10 cellular contexts compared by ENCODE assay signal in genomic region chr1:226123591-226124471, GRCh38.
DNase-seq lines count a peak whose midpoint lies in the region; ATAC-seq and TF ChIP-seq lines count a peak whose summit lies in the region.
"Had no signal": no experiment of that assay in that cellular context is flagged by ENCODE, and none has a peak within 500 bp of the region (broad histone marks: within the 10 kb centered on the region; RNA-seq: fewer than 3 reads in every experiment).

No MANE protein-coding gene starts in this region.

- H3K4me3 ChIP-seq in SU-DHL-6 (ENCODE audit: insufficient read depth, low read length, poor library complexity, severe bottlenecking) (no peak overlapping the region), suprapubic skin (no peak overlapping the region)

- TF ChIP-seq EP300 in suprapubic skin (IDR thresholded peaks at IDR 0.05): no peak

- no peak for TF ChIP-seq CTCF in SU-DHL-6 (IDR thresholded peaks at IDR 0.05; ENCODE audit: insufficient read depth, low read length, poor library complexity, severe bottlenecking)
- no peak for TF ChIP-seq CTCF in suprapubic skin (IDR thresholded peaks at IDR 0.05)

- H3K9me3 ChIP-seq in SU-DHL-6 (ENCODE audit: insufficient read depth, low read length) (no peaks in the 10 kb centered on the region), suprapubic skin (no peaks in the 10 kb centered on the region)

- peak overlapping the region; percentile 94 for H3K9ac ChIP-seq in SU-DHL-6 (ENCODE audit: low read length)

- H3K79me2 ChIP-seq in SU-DHL-6 (ENCODE audit: insufficient read depth, low read length): no peaks in the 10 kb centered on the region

- no peak for TF ChIP-seq POLR2A in suprapubic skin (IDR thresholded peaks at IDR 0.05)

- peaks cover 25% of the 10 kb centered on the region for H3F3A ChIP-seq in SU-DHL-6 (ENCODE audit: insufficient read depth)

- peak; percentile 63 for DNase-seq in activated effector memory CD4-positive, alpha-beta T cell treated with anti-CD3 and anti-CD28 coated beads, Interleukin-2, amount 50 U/mL, for 16 hours
- DNase-seq in activated effector memory CD4-positive, alpha-beta T cell treated with Interleukin-2 at 50 U/mL for 16 hours: no peak
- DNase-seq in islet precursor cell (peak; percentile 54), suprapubic skin (ENCODE audit: low spot score in 2 of 2) (peak; percentile 9 to 61)
- DNase-seq: brain microvascular endothelial cell; stimulated activated CD4-positive, alpha-beta T cell treated with anti-CD3 and anti-CD28 coated beads, Interleukin-2, amount 100 ng/mL, for 48 hours had no signal

- ATAC-seq in HG03432 (IDR thresholded peaks at IDR 0.05; ENCODE audit: unreplicated experiment): no peak
- ATAC-seq in GM18868 (IDR thresholded peaks at IDR 0.05; ENCODE audit: unreplicated experiment): no peak
- no peak for ATAC-seq in activated CD4-positive, CD25-positive, alpha-beta regulatory T cell treated with anti-CD3 and anti-CD28 coated beads, Interleukin-2, amount 50 U/mL, for 24 hours

- WGBS in suprapubic skin: 82% methylated on average over 13 of the region's 14 CpGs

- no peak overlapping the region for H2AFZ ChIP-seq in SU-DHL-6 (ENCODE audit: low read depth, low read length, severe bottlenecking)

- H3K9me2 ChIP-seq in SU-DHL-6 (replicated peaks; ENCODE audit: insufficient read depth, low read length): no peaks in the 10 kb centered on the region

- no peaks in the 10 kb centered on the region for H3K36me3 ChIP-seq in SU-DHL-6 (ENCODE audit: low read length)
- H3K36me3 ChIP-seq in suprapubic skin: no peaks in the 10 kb centered on the region
- H3K36me3 ChIP-seq: brain microvascular endothelial cell had no signal

- peaks cover 53% of the 10 kb centered on the region for H3K4me1 ChIP-seq in suprapubic skin

- H3K27me3 ChIP-seq in SU-DHL-6 (ENCODE audit: low read length) (no peaks in the 10 kb centered on the region), suprapubic skin (no peaks in the 10 kb centered on the region)
- H3K27me3 ChIP-seq: brain microvascular endothelial cell had no signal

- H3K4me2 ChIP-seq in SU-DHL-6 (ENCODE audit: low read depth, low read length, poor library complexity, severe bottlenecking): peak overlapping the region; percentile 95

- H3K27ac ChIP-seq in SU-DHL-6 (ENCODE audit: low read depth, low read length) (no peak overlapping the region; the same call in 1 of the 2 replicates), suprapubic skin (peak overlapping the region; percentile 94)
- H3K27ac ChIP-seq: brain microvascular endothelial cell had no signal

- no peaks in the 10 kb centered on the region for H4K20me1 ChIP-seq in SU-DHL-6 (ENCODE audit: low read depth, low read length)
